ENCODE assay signal across 20 cellular contexts in the genomic region with DNA sequence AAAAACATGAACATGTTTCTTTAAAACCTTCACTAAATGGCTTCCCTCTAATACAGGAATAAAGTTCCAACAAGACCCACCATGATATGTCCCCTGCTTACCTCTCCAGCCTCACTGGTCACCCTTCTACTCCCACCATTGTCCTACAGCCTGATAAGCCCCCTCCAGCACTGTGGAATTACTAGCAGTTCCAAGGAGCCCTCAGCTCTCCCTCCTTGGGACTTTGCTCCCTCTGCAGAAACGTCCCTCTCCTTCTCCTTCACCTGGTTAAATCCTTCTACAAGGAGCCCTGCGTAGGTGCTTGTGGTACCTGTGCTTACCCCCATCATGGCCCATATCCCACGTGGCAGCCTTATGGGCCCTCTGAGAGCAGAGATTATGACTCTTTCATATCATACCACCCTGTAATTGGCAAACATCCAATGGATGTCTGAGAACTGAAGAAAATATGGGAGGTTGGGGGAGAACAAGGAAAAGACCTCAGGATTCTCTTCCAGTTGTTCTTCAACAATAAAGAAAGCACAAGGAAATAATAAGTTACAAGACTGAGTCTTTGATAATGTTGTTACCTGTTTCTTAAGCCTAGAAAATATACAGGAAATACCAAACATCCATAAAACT. TPM values are rescaled to one million over a fixed set of nuclear protein-coding genes. Genes with fewer than 3 reads are reported as not detected.
DNase-seq lines count a peak whose midpoint lies in the region; ATAC-seq and TF ChIP-seq lines count a peak whose summit lies in the region.
"Had no signal": no experiment of that assay in that cellular context is flagged by ENCODE, and none has a peak within 500 bp of the region (broad histone marks: within the 10 kb centered on the region; RNA-seq: fewer than 3 reads in every experiment).

No MANE protein-coding gene starts in this region.

- no peak for DNase-seq in activated naive CD4-positive, alpha-beta T cell treated with anti-CD3 and anti-CD28 coated beads, Interleukin-2, amount 50 U/mL, for 72 hours (ENCODE audit: low spot score in 2 of 2)
- no peak for DNase-seq in activated naive CD4-positive, alpha-beta T cell treated with anti-CD3 and anti-CD28 coated beads for 36 hours
- DNase-seq in NCI-H1436 treated with DMSO at 0.1 percent for 48 hours (lab: John Stamatoyannopoulos, UW) (peak; percentile 33), endothelial cell (ENCODE audit: low spot score) (no peak)
- no peak for DNase-seq in stimulated activated naive B cell treated with anti-CD40 and anti-IgM and Interleukin-4, amounts not matched to agents 10 μg/mL and 1 μg/mL and 100 μg/mL, for 72 hours
- no peak for DNase-seq in activated T-cell treated with anti-CD3 and anti-CD28 coated beads, Interleukin-2, amount 50 U/mL, for 48 hours
- DNase-seq: activated naive CD4-positive, alpha-beta T cell; activated T-cell treated with anti-CD3 and anti-CD28 coated beads, Interleukin-2, amount 50 U/mL, for 24 hours; BE2C; EL; heart right ventricle; left colon; NCI-H1105; NCI-H510A; upper lobe of left lung had no signal

- H3K4me1 ChIP-seq in subcutaneous abdominal adipose tissue (ENCODE audit: control insufficient read depth in 5 of 5, insufficient read depth in 5 of 5, low read length in 5 of 5): peaks cover 2 to 72% (median 21%) of the 10 kb centered on the region in 5 donors
- H3K4me1 ChIP-seq: BE2C had no signal

- H3K36me3 ChIP-seq in subcutaneous abdominal adipose tissue (ENCODE audit: control insufficient read depth in 5 of 5, insufficient read depth in 5 of 5, low read length in 5 of 5): no peaks in the 10 kb centered on the region
- H3K36me3 ChIP-seq: BE2C, heart right ventricle, upper lobe of left lung had no signal

- peaks cover 0 to 6% (median 0%) of the 10 kb centered on the region in 5 donors for H3K27me3 ChIP-seq in subcutaneous abdominal adipose tissue (ENCODE audit: control insufficient read depth in 5 of 5, insufficient read depth in 4 of 5, low read length in 5 of 5)
- H3K27me3 ChIP-seq: upper lobe of left lung had no signal

- no peak for TF ChIP-seq CTCF in endothelial cell (IDR thresholded peaks at IDR 0.05; ENCODE audit: unreplicated experiment)

- H3K27me3 Mint-ChIP-seq in activated naive CD4-positive, alpha-beta T cell treated with anti-CD3 and anti-CD28 coated beads for 36 hours (ENCODE audit: low read depth): no peaks in the 10 kb centered on the region
- peaks cover 5% of the 10 kb centered on the region for H3K27me3 Mint-ChIP-seq in endothelial cell (ENCODE audit: unreplicated experiment)
- H3K27me3 Mint-ChIP-seq in stimulated activated naive B cell treated with anti-CD40 and anti-IgM and Interleukin-4, amounts not matched to agents 10 μg/mL and 1 μg/mL and 100 μg/mL, for 72 hours: peaks cover 0 to 6% of the 10 kb centered on the region in 2 donors
- H3K27me3 Mint-ChIP-seq: activated T-cell treated with anti-CD3 and anti-CD28 coated beads, Interleukin-2, amount 50 U/mL, for 24 hours had no signal

- peaks cover 0 to 7% of the 10 kb centered on the region in 2 donors for H3K36me3 Mint-ChIP-seq in activated naive CD4-positive, alpha-beta T cell treated with anti-CD3 and anti-CD28 coated beads, Interleukin-2, amount 50 U/mL, for 72 hours
- no peaks in the 10 kb centered on the region for H3K36me3 Mint-ChIP-seq in activated naive CD4-positive, alpha-beta T cell treated with anti-CD3 and anti-CD28 coated beads for 36 hours (ENCODE audit: low read depth)
- H3K36me3 Mint-ChIP-seq in endothelial cell (ENCODE audit: low read depth, unreplicated experiment): peaks cover 25% of the 10 kb centered on the region
- H3K36me3 Mint-ChIP-seq in stimulated activated naive B cell treated with anti-CD40 and anti-IgM and Interleukin-4, amounts not matched to agents 10 μg/mL and 1 μg/mL and 100 μg/mL, for 72 hours: no peaks in the 10 kb centered on the region

- peak overlapping the region; percentile 15 to 44 for H3K27ac Mint-ChIP-seq in activated naive CD4-positive, alpha-beta T cell treated with anti-CD3 and anti-CD28 coated beads, Interleukin-2, amount 50 U/mL, for 72 hours
- no peak overlapping the region for H3K27ac Mint-ChIP-seq in activated naive CD4-positive, alpha-beta T cell treated with anti-CD3 and anti-CD28 coated beads for 36 hours
- H3K27ac Mint-ChIP-seq in endothelial cell (ENCODE audit: unreplicated experiment): peak overlapping the region; percentile 94
- no peak overlapping the region for H3K27ac Mint-ChIP-seq in stimulated activated naive B cell treated with anti-CD40 and anti-IgM and Interleukin-4, amounts not matched to agents 10 μg/mL and 1 μg/mL and 100 μg/mL, for 72 hours
- H3K27ac Mint-ChIP-seq: activated T-cell treated with anti-CD3 and anti-CD28 coated beads, Interleukin-2, amount 50 U/mL, for 24 hours; memory B cell had no signal

- intact Hi-C loops in activated naive CD4-positive, alpha-beta T cell treated with anti-CD3 and anti-CD28 coated beads for 36 hours (cut with micrococcal nuclease): no loop called here

- no peak for ATAC-seq in activated naive CD4-positive, alpha-beta T cell treated with anti-CD3 and anti-CD28 coated beads, Interleukin-2, amount 50 U/mL, for 72 hours
- ATAC-seq in HG03045 (IDR thresholded peaks at IDR 0.05; ENCODE audit: unreplicated experiment): no peak
- ATAC-seq in stimulated activated naive B cell treated with anti-CD40 and anti-IgM and Interleukin-4, amounts not matched to agents 10 μg/mL and 1 μg/mL and 100 μg/mL, for 72 hours (replicated peaks): no peak
- ATAC-seq: HCT116, left colon had no signal

- no peaks in the 10 kb centered on the region for H3K9me3 ChIP-seq in subcutaneous abdominal adipose tissue (ENCODE audit: control insufficient read depth in 5 of 5, low read length in 5 of 5)
- H3K9me3 ChIP-seq: BE2C, heart right ventricle, upper lobe of left lung had no signal

- H3K9ac ChIP-seq in subcutaneous abdominal adipose tissue (ENCODE audit: low read length in 5 of 5): no peak overlapping the region

- H3K9me3 Mint-ChIP-seq in activated naive CD4-positive, alpha-beta T cell treated with anti-CD3 and anti-CD28 coated beads, Interleukin-2, amount 50 U/mL, for 72 hours: no peaks in the 10 kb centered on the region
- H3K9me3 Mint-ChIP-seq in activated naive CD4-positive, alpha-beta T cell treated with anti-CD3 and anti-CD28 coated beads for 36 hours: no peaks in the 10 kb centered on the region
- peaks cover 5% of the 10 kb centered on the region for H3K9me3 Mint-ChIP-seq in endothelial cell (ENCODE audit: unreplicated experiment)
- no peaks in the 10 kb centered on the region for H3K9me3 Mint-ChIP-seq in stimulated activated naive B cell treated with anti-CD40 and anti-IgM and Interleukin-4, amounts not matched to agents 10 μg/mL and 1 μg/mL and 100 μg/mL, for 72 hours
- H3K9me3 Mint-ChIP-seq: activated T-cell treated with anti-CD3 and anti-CD28 coated beads, Interleukin-2, amount 50 U/mL, for 24 hours; memory B cell had no signal

- H3K4me3 Mint-ChIP-seq in activated naive CD4-positive, alpha-beta T cell treated with anti-CD3 and anti-CD28 coated beads for 36 hours: no peak overlapping the region
- peak overlapping the region; percentile 40 for H3K4me3 Mint-ChIP-seq in endothelial cell (ENCODE audit: unreplicated experiment)
- no peak overlapping the region for H3K4me3 Mint-ChIP-seq in stimulated activated naive B cell treated with anti-CD40 and anti-IgM and Interleukin-4, amounts not matched to agents 10 μg/mL and 1 μg/mL and 100 μg/mL, for 72 hours
- H3K4me3 Mint-ChIP-seq: activated T-cell treated with anti-CD3 and anti-CD28 coated beads, Interleukin-2, amount 50 U/mL, for 24 hours; memory B cell had no signal

- H3K27ac ChIP-seq in subcutaneous abdominal adipose tissue (ENCODE audit: low read depth, low read length): peak overlapping the region; percentile 26
- H3K27ac ChIP-seq: epithelial cell of prostate had no signal

- no peak overlapping the region for H3K4me3 ChIP-seq in subcutaneous abdominal adipose tissue (ENCODE audit: low read depth in 1 of 5, low read length in 5 of 5)
- H3K4me3 ChIP-seq: heart right ventricle, upper lobe of left lung had no signal

- H3K4me1 Mint-ChIP-seq in activated naive CD4-positive, alpha-beta T cell treated with anti-CD3 and anti-CD28 coated beads for 36 hours (ENCODE audit: low read depth): peaks cover 70% of the 10 kb centered on the region
- H3K4me1 Mint-ChIP-seq in endothelial cell (ENCODE audit: unreplicated experiment): peaks cover 74% of the 10 kb centered on the region
- H3K4me1 Mint-ChIP-seq in stimulated activated naive B cell treated with anti-CD40 and anti-IgM and Interleukin-4, amounts not matched to agents 10 μg/mL and 1 μg/mL and 100 μg/mL, for 72 hours: peaks cover 9 to 12% of the 10 kb centered on the region in 2 donors

- CTCF ChIA-PET in activated naive CD4-positive, alpha-beta T cell treated with anti-CD3 and anti-CD28 coated beads for 36 hours (lab: Charles Lee): interaction anchor here (1.5 kb wide), 1 partner anchor 25 kb away, joined by 5 read pairs; no protein-coding TSS in a partner anchor

RNA-seq across cellular contexts. Expression of a gene that starts 26.1 kb away (rescaled TPM):
- 10 to 100 TPM; 32.4 to 60.5 TPM for total RNA-seq in activated naive CD4-positive, alpha-beta T cell treated with anti-CD3 and anti-CD28 coated beads, Interleukin-2, amount 50 U/mL, for 72 hours
- 10 to 100 TPM; 38.3 to 42.1 TPM for total RNA-seq in activated naive CD4-positive, alpha-beta T cell treated with anti-CD3 and anti-CD28 coated beads for 36 hours
- total RNA-seq in endothelial cell (ENCODE audit: unreplicated experiment): 339 TPM

Comparison
In these comparisons a context has a peak if more than half of its experiments do, and no peak if none do; other contexts are left out.
1. H3K27ac Mint-ChIP-seq: peak in activated naive CD4-positive, alpha-beta T cell treated with anti-CD3 and anti-CD28 coated beads, Interleukin-2, amount 50 U/mL, for 72 hours (2 of 2) and endothelial cell (single experiment); none in activated naive CD4-positive, alpha-beta T cell treated with anti-CD3 and anti-CD28 coated beads for 36 hours (single experiment) and stimulated activated naive B cell treated with anti-CD40 and anti-IgM and Interleukin-4, amounts not matched to agents 10 μg/mL and 1 μg/mL and 100 μg/mL, for 72 hours (single experiment).